21 cellular contexts compared by ENCODE assay signal in genomic region chr6:137307163-137307851, GRCh38.
DNase-seq lines count a peak whose midpoint lies in the region; ATAC-seq and TF ChIP-seq lines count a peak whose summit lies in the region.
"Had no signal": no experiment of that assay in that cellular context is flagged by ENCODE, and none has a peak within 500 bp of the region (broad histone marks: within the 10 kb centered on the region; RNA-seq: fewer than 3 reads in every experiment).

No MANE protein-coding gene starts in this region.

- no peak overlapping the region for H3K27ac ChIP-seq in neuronal stem cell (replicated peaks; ENCODE audit: low read length)
- H3K27ac ChIP-seq: ascending aorta, neural progenitor cell, transverse colon had no signal

- H3K18ac ChIP-seq in neuronal stem cell (ENCODE audit: low read length), result no peak overlapping the region

- no peak overlapping the region for H3K9ac ChIP-seq in neuronal stem cell (ENCODE audit: low read depth, low read length, poor library complexity)
- H3K9ac ChIP-seq: neural progenitor cell had no signal

- H3K27me3 ChIP-seq in neuronal stem cell (ENCODE audit: control insufficient read depth in 3 of 3, insufficient read depth in 3 of 3, low read depth in 1 of 3, low read length in 3 of 3), result peaks cover 0 to 5% (median 0%) of the 10 kb centered on the region in 3 experiments
- H3K27me3 ChIP-seq: ascending aorta, neural progenitor cell, SJCRH30, transverse colon had no signal

- no CpG with 5 or more reads among the region's 8 CpGs for WGBS in neuronal stem cell (ENCODE audit: extremely low coverage in 2 of 2, insufficient read length in 2 of 2, insufficient replicate concordance in 1 of 2), 2 donors

- no peak overlapping the region for H3K23ac ChIP-seq in neuronal stem cell (ENCODE audit: low read depth, low read length, poor library complexity)

- DNase-seq in CD1c-positive myeloid dendritic cell (ENCODE audit: extremely low spot score) (peak; percentile 83), MV-4-11 (lab: John Stamatoyannopoulos, UW) (peak; percentile 90), UCSD-AML1 (lab: John Stamatoyannopoulos, UW; ENCODE audit: unreplicated experiment) (peak; percentile 54), mucosa of descending colon (peak in 1 of 3 donors; percentile 8), neuronal stem cell (ENCODE audit: low spot score) (no peak), HPDE6-E6E7 (ENCODE audit: extremely low spot score) (no peak)
- DNase-seq: activated naive CD4-positive, alpha-beta T cell treated with anti-CD3 and anti-CD28 coated beads, Interleukin-2, amount 10 ng/mL, durations not matched to agents 7 days and 5 days; activated T-cell treated with anti-CD3 and anti-CD28 coated beads, Interleukin-2, amount 50 U/mL, for 48 hours; CD8-positive, alpha-beta memory T cell; NCI-H69; PC-3; SJCRH30; stimulated activated CD4-positive, alpha-beta T cell treated with anti-CD3 and anti-CD28 coated beads, Interleukin-2, amount 100 ng/mL, for 48 hours; stimulated activated naive CD8-positive, alpha-beta T cell treated with anti-CD3 and anti-CD28 coated beads, Interleukin-15, amount 100 ng/mL, for 72 hours; transverse colon had no signal

- H3K9me3 ChIP-seq in mucosa of descending colon (no peaks in the 10 kb centered on the region), neuronal stem cell (replicated peaks in 1 of 2; ENCODE audit: control insufficient read depth in 2 of 2, insufficient read depth in 1 of 2, low read depth in 1 of 2, low read length in 2 of 2) (peaks cover 0 to 2% of the 10 kb centered on the region in 2 donors)
- H3K9me3 ChIP-seq: ascending aorta, transverse colon had no signal

- peak; percentile 46 for ATAC-seq in mucosa of descending colon
- ATAC-seq in GM19351 (IDR thresholded peaks at IDR 0.05; ENCODE audit: unreplicated experiment), result no peak
- no peak for ATAC-seq in HG03135 (IDR thresholded peaks at IDR 0.05; ENCODE audit: unreplicated experiment)
- ATAC-seq: HCT116; PC-3; stimulated activated naive CD8-positive, alpha-beta T cell treated with anti-CD3 and anti-CD28 coated beads, Interleukin-15, amount 100 ng/mL, for 72 hours had no signal

- no peaks in the 10 kb centered on the region for H3K4me1 ChIP-seq in mucosa of descending colon (ENCODE audit: low read depth)
- H3K4me1 ChIP-seq in neuronal stem cell (ENCODE audit: control insufficient read depth in 2 of 2, insufficient read depth in 1 of 2, low read depth in 1 of 2, low read length in 2 of 2), result no peaks in the 10 kb centered on the region
- H3K4me1 ChIP-seq: ascending aorta, neural progenitor cell had no signal

- no peak overlapping the region for H2BK12ac ChIP-seq in neuronal stem cell (ENCODE audit: low read length)

- TF ChIP-seq CTCF in mucosa of descending colon (IDR thresholded peaks at IDR 0.05), result no peak

- H2BK15ac ChIP-seq in neuronal stem cell (ENCODE audit: low read length), result no peak overlapping the region

- H2AK5ac ChIP-seq in neuronal stem cell (ENCODE audit: low read depth, low read length), result no peak overlapping the region

- H4K91ac ChIP-seq in neuronal stem cell (ENCODE audit: low read depth, low read length, poor library complexity), result no peak overlapping the region

- no peak overlapping the region for H2AFZ ChIP-seq in neuronal stem cell (ENCODE audit: low read length)
- H2AFZ ChIP-seq: neural progenitor cell had no signal

- H3K36me3 ChIP-seq in mucosa of descending colon (ENCODE audit: low read depth), result no peaks in the 10 kb centered on the region
- no peaks in the 10 kb centered on the region for H3K36me3 ChIP-seq in neuronal stem cell (replicated peaks in 1 of 2; ENCODE audit: control insufficient read depth in 2 of 2, insufficient read depth in 2 of 2, low read length in 2 of 2)
- H3K36me3 ChIP-seq: ascending aorta, neural progenitor cell, SJCRH30, transverse colon had no signal

- H3K14ac ChIP-seq in neuronal stem cell (ENCODE audit: low read length), result no peak overlapping the region

- H3K79me1 ChIP-seq in neuronal stem cell (ENCODE audit: low read depth, low read length), result no peaks in the 10 kb centered on the region

- no peak overlapping the region for H2BK120ac ChIP-seq in neuronal stem cell (ENCODE audit: low read depth, low read length)

- H2BK5ac ChIP-seq in neuronal stem cell (ENCODE audit: low read length), result no peak overlapping the region

- no peak overlapping the region for H3K4ac ChIP-seq in neuronal stem cell (ENCODE audit: low read length)

- H3K4me2 ChIP-seq in neuronal stem cell (ENCODE audit: insufficient read depth, low read length, poor library complexity, severe bottlenecking), result no peak overlapping the region
- H3K4me2 ChIP-seq: neural progenitor cell had no signal

- no peak overlapping the region for H3K4me3 ChIP-seq in mucosa of descending colon
- no peak overlapping the region for H3K4me3 ChIP-seq in neuronal stem cell (ENCODE audit: low read length in 2 of 2)
- H3K4me3 ChIP-seq: ascending aorta, neural progenitor cell, SJCRH30, skin epidermis, transverse colon had no signal

- intact Hi-C loops in mucosa of descending colon (cut with DNase I, micrococcal nuclease), result no loop called here

- H4K8ac ChIP-seq in neuronal stem cell (ENCODE audit: low read depth, low read length), result no peak overlapping the region

Comparison
In these comparisons a context has a peak if more than half of its experiments do, and no peak if none do; other contexts are left out.
1. DNase-seq: peak in CD1c-positive myeloid dendritic cell (single experiment), MV-4-11 (single experiment) and UCSD-AML1 (single experiment); none in neuronal stem cell (single experiment) and HPDE6-E6E7 (single experiment).